In the genomic region with DNA sequence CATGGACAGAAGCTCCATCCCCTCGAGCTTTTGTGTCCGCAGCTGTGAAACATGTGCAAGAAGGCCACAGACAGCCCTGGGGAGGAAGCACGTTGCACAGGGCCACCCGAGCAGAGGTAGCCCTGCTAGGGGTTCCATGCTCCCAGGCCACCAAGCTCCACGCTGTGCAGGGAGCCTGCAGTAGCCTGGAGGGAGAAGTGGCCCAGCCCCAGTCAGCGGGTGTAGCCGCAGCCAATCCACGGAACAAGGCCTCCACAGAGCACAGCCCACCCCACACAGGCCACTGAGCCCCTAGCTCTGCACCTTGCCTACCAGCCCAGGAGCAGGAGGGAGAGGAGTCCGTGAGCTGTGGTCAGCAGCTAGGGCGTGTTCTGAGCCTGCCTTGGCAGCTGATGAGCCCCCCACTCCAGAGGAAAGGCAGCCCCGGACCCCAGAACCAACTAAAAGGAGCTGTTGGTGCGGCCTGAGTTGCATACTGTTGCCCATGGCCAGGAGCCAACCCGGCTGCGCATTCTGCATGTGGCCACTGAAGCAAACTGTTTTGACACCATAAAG, we compare ENCODE assay signal across 21 cellular contexts.
"Had no signal": no experiment of that assay in that cellular context is flagged by ENCODE, and none has a peak within 500 bp of the region (broad histone marks: within the 10 kb centered on the region; RNA-seq: fewer than 3 reads in every experiment).

No MANE protein-coding gene starts in this region.

- H3K4me1 ChIP-seq: left ventricle myocardium inferior, testis, tibial nerve, upper lobe of right lung had no signal

- H3K27me3 ChIP-seq: esophagus squamous epithelium, testis, tibial nerve, upper lobe of right lung had no signal

- H3K27ac ChIP-seq: epithelial cell of prostate, esophagus squamous epithelium, left ventricle myocardium inferior, testis, tibial nerve, upper lobe of right lung had no signal

- H3K9me3 ChIP-seq: esophagus squamous epithelium, left ventricle myocardium inferior, testis, tibial nerve, upper lobe of right lung had no signal

- ATAC-seq: left cardiac atrium; stimulated activated naive CD8-positive, alpha-beta T cell treated with anti-CD3 and anti-CD28 coated beads, Interleukin-15, amount 100 ng/mL, for 72 hours; upper lobe of right lung had no signal

- H3K4me2 ChIP-seq: smooth muscle cell had no signal

- FAIRE-seq: keratinocyte had no signal

- H3K4me3 ChIP-seq: esophagus squamous epithelium, left ventricle myocardium inferior, lung, smooth muscle cell, testis, tibial nerve, upper lobe of right lung had no signal

- H3K36me3 ChIP-seq: esophagus squamous epithelium, tibial nerve, upper lobe of right lung had no signal

- DNase-seq: central memory CD4-positive, alpha-beta T cell; effector memory CD4-positive, alpha-beta T cell; esophagus squamous epithelium; immature natural killer cell; left cardiac atrium; left ventricle myocardium inferior; mesenchymal stem cell; midbrain; naive B cell; stimulated activated CD4-positive, alpha-beta T cell treated with anti-CD3 and anti-CD28 coated beads, Interleukin-15, amount 100 ng/mL, for 24 hours; stimulated activated CD4-positive, alpha-beta T cell treated with anti-CD3 and anti-CD28 coated beads, Interleukin-1b, Interleukin-23, amount 100 ng/mL, for 48 hours; stimulated activated CD4-positive, alpha-beta T cell treated with anti-CD3 and anti-CD28 coated beads, Interleukin-4, amount 100 ng/mL, for 4 hours; stimulated activated naive B cell treated with anti-CD40 and anti-IgM and Interleukin-4, amounts not matched to agents 10 μg/mL and 1 μg/mL and 100 μg/mL, for 72 hours; stimulated activated naive CD8-positive, alpha-beta T cell treated with anti-CD3 and anti-CD28 coated beads, Interleukin-15, amount 100 ng/mL, for 72 hours; testis; upper lobe of right lung had no signal
